8 cellular contexts compared by ENCODE assay signal in the genomic region with DNA sequence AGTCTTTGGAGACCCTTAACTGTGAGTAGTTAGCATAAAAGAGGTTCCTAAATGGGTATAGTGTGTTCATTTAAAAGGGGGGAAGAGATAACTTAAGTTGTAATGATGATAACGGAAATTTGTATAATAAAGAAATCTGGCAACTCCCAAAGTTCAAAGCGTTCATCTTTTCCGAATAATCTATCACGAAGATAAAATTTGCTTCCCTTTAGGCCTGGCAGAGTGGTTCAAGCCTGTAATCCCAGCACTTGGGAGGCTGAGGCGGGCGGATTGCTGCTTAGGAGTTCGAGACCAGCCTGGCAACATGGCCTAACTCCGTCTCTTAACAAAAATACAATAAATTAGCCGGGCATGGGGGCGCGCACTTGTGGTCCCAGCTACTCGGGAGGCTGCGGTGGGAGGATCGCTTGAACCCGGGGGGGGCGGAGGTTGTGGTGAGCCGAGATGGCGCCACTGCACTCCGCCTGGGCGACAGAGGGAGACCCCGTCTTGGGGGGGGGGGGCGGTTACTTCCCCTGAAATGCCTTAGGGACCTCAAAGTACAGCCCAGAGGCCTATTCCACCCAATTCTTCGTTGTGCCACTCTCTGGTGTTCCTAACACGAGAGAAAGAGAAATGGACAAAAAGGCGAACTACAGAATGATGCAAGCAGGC. TPM values are rescaled to one million over a fixed set of nuclear protein-coding genes. Genes with fewer than 3 reads are reported as not detected.
DNase-seq lines count a peak whose midpoint lies in the region; ATAC-seq and TF ChIP-seq lines count a peak whose summit lies in the region.

No MANE protein-coding gene starts in this region.

- no peak for TF ChIP-seq CTCF in MM.1S (IDR thresholded peaks at IDR 0.05; ENCODE audit: low read length)
- no peak for TF ChIP-seq CTCF in cardiac muscle cell (IDR thresholded peaks at IDR 0.05; ENCODE audit: low read depth, low read length)
- no peak for TF ChIP-seq CTCF in retinal pigment epithelial cell (conservative IDR thresholded peaks at IDR 0.05; ENCODE audit: low read depth, low read length)

- H3K9ac ChIP-seq in BLaER1 treated with 17β-estradiol and CSF1 and Interleukin-3, amounts not matched to agents 10 nM and 100 nM: peak overlapping the region; percentile 84 to 95 (median 93)
- peak overlapping the region; percentile 93 for H3K9ac ChIP-seq in MM.1S (ENCODE audit: low read length)

- H2AFZ ChIP-seq in MM.1S (ENCODE audit: low read length): peak overlapping the region; percentile 63; the same call in 1 of the 2 replicates

- peaks cover 31 to 44% (median 41%) of the 10 kb centered on the region in 11 experiments for H3K36me3 ChIP-seq in BLaER1 treated with 17β-estradiol and CSF1 and Interleukin-3, amounts not matched to agents 10 nM and 100 nM
- H3K36me3 ChIP-seq in MM.1S (replicated peaks; ENCODE audit: insufficient read depth, low read length) (no peaks in the 10 kb centered on the region; the same call in 1 of the 2 replicates), cardiac muscle cell (peaks cover 5% of the 10 kb centered on the region)

- H3K27me3 ChIP-seq in BLaER1 treated with 17β-estradiol and CSF1 and Interleukin-3, amounts not matched to agents 10 nM and 100 nM: no peaks in the 10 kb centered on the region
- H3K27me3 ChIP-seq in MM.1S (replicated peaks; ENCODE audit: insufficient read depth, low read length): no peaks in the 10 kb centered on the region
- H3K27me3 ChIP-seq in cardiac muscle cell: no peaks in the 10 kb centered on the region

- H4K20me1 ChIP-seq in BLaER1 treated with 17β-estradiol and CSF1 and Interleukin-3, amounts not matched to agents 10 nM and 100 nM: peaks cover 0 to 33% (median 4%) of the 10 kb centered on the region in 11 experiments; a peak in 8 of 22 replicates
- no peaks in the 10 kb centered on the region for H4K20me1 ChIP-seq in MM.1S (ENCODE audit: insufficient read depth, low read length)

- H3K4me3 ChIP-seq in BLaER1 treated with 17β-estradiol and CSF1 and Interleukin-3, amounts not matched to agents 10 nM and 100 nM: peak overlapping the region; percentile 73 to 88 (median 82)
- peak overlapping the region; percentile 87 for H3K4me3 ChIP-seq in MM.1S (ENCODE audit: low read length)
- H3K4me3 ChIP-seq in cardiac muscle cell: peak overlapping the region; percentile 62
- peak overlapping the region; percentile 100 for H3K4me3 ChIP-seq in retinal pigment epithelial cell (ENCODE audit: low read length)

- H3F3A ChIP-seq in MM.1S (ENCODE audit: insufficient read depth, low read length): peaks cover 8% of the 10 kb centered on the region; the same call in 1 of the 2 replicates

- no peaks in the 10 kb centered on the region for H3K9me2 ChIP-seq in MM.1S (replicated peaks; ENCODE audit: insufficient read depth, low read length)

- H3K4me2 ChIP-seq in BLaER1 treated with 17β-estradiol and CSF1 and Interleukin-3, amounts not matched to agents 10 nM and 100 nM: peak overlapping the region; percentile 70 to 95 (median 84)
- H3K4me2 ChIP-seq in MM.1S (ENCODE audit: low read depth, low read length): peak overlapping the region; percentile 38; the same call in 1 of the 2 replicates

- ATAC-seq in GM18858 (IDR thresholded peaks at IDR 0.05; ENCODE audit: unreplicated experiment): no peak
- ATAC-seq in HG02970 (IDR thresholded peaks at IDR 0.05; ENCODE audit: low FRiP score, unreplicated experiment): no peak

- H3K79me2 ChIP-seq in MM.1S (ENCODE audit: low read length): peaks cover 48% of the 10 kb centered on the region

- DNase-seq in MM.1S (no peak), cardiac muscle cell (ENCODE audit: low read depth in 1 of 2, low spot score in 1 of 2) (no peak), retinal pigment epithelial cell (ENCODE audit: low read depth) (no peak), NCI-H526 treated with DMSO at 0.1 percent for 48 hours (lab: John Stamatoyannopoulos, UW) (no peak)
- peak; percentile 33 for DNase-seq in activated T-helper 9 cell treated with anti-CD3 and anti-CD28 coated beads, Interleukin-2, amount 50 U/mL, for 16 hours (ENCODE audit: low read depth)

- peak overlapping the region; percentile 86 to 98 (median 93) for H3K27ac ChIP-seq in BLaER1 treated with 17β-estradiol and CSF1 and Interleukin-3, amounts not matched to agents 10 nM and 100 nM
- peak overlapping the region; percentile 96 for H3K27ac ChIP-seq in MM.1S (ENCODE audit: low read length)
- H3K27ac ChIP-seq in cardiac muscle cell: peak overlapping the region; percentile 97

- H3K9me3 ChIP-seq in BLaER1 treated with 17β-estradiol and CSF1 and Interleukin-3, amounts not matched to agents 10 nM and 100 nM (replicated peaks in 1 of 11): peaks cover 0 to 27% (median 13%) of the 10 kb centered on the region in 11 experiments; a peak in 12 of 22 replicates
- no peaks in the 10 kb centered on the region for H3K9me3 ChIP-seq in MM.1S (replicated peaks; ENCODE audit: insufficient read depth, low read length)
- no peaks in the 10 kb centered on the region for H3K9me3 ChIP-seq in cardiac muscle cell (ENCODE audit: low read depth)

- peaks cover 10 to 62% (median 23%) of the 10 kb centered on the region in 10 experiments; a peak in 16 of 20 replicates for H3K4me1 ChIP-seq in BLaER1 treated with 17β-estradiol and CSF1 and Interleukin-3, amounts not matched to agents 10 nM and 100 nM
- H3K4me1 ChIP-seq in MM.1S (ENCODE audit: low read length) (peaks cover 4% of the 10 kb centered on the region; the same call in 1 of the 2 replicates), cardiac muscle cell (ENCODE audit: low read depth) (peaks cover 14% of the 10 kb centered on the region)

RNA-seq across cellular contexts. Expression of gene N4BP2L2, which starts 0.9 kb away (rescaled TPM):
- 34.6 and 137 TPM in 2 replicates for total RNA-seq in cardiac muscle cell
- 96.8 and 136 TPM in 2 replicates for polyA plus RNA-seq in cardiac muscle cell

RNA-seq across cellular contexts. Expression of gene PDS5B, which starts 48.5 kb away (rescaled TPM):
- 17.9 and 26.2 TPM in 2 replicates for total RNA-seq in cardiac muscle cell
- 18.4 and 27.3 TPM in 2 replicates for polyA plus RNA-seq in cardiac muscle cell
